16 cellular contexts compared by ENCODE assay signal in the genomic region with DNA sequence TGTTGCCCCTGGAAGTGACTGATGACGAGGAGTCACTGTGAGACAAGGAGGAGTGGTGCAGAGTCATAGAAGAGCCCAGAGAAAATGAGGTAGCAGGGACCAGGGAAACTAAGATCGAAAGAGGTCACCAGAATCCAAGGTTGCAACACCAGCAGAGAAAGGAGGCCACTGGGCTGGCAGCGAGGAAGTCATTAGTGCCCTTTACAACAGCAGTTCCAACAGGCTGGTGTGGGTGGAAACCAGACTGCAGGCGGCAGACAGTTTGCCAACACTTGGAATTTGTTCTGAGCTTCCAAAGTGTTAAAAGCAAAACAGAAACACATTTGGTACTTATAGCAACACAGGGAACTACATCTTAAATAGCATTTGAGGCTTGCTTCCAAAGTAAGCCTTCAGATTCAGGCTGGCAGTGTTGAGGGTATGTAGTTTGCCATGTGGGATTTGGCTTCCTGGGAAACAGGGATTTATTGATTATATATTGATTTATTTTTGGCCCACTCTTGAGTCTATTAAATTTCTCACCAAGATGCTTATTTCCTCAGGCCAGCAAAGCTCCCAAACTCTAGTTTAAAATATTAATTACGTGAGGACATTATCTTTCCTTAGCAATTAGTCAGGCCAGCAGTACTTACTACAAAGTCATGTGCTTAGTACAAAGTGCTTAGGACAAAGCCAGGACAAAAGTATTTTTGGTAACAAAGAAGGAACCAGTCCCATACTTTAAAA.
DNase-seq lines count a peak whose midpoint lies in the region; ATAC-seq and TF ChIP-seq lines count a peak whose summit lies in the region.
"Had no signal": no experiment of that assay in that cellular context is flagged by ENCODE, and none has a peak within 500 bp of the region (broad histone marks: within the 10 kb centered on the region; RNA-seq: fewer than 3 reads in every experiment).

No MANE protein-coding gene starts in this region.

- peaks cover 6% of the 10 kb centered on the region for H3K27me3 Mint-ChIP-seq in nephron progenitor cell (ENCODE audit: low read depth, poor library complexity)

- peaks cover 0 to 23% of the 10 kb centered on the region in 2 donors for H3K9me3 ChIP-seq in right atrium auricular region

- intact Hi-C loops in Right ventricle myocardium inferior (cut with DNase I) = no loop called here
- intact Hi-C loops in lower leg skin (cut with DNase I; ENCODE audit: low total_unique reads) = no loop called here

- no peak for TF ChIP-seq POLR2A in lower leg skin (IDR thresholded peaks at IDR 0.05)

- H3K4me1 Mint-ChIP-seq in nephron progenitor cell = peaks cover 20% of the 10 kb centered on the region

- no peak overlapping the region for H3K4me3 Mint-ChIP-seq in nephron progenitor cell

- ATAC-seq in Right ventricle myocardium inferior = peak; percentile 80
- ATAC-seq: HCT116 had no signal

- 72 to 81% methylated on average over 5 of the region's 5 CpGs for WGBS in lower leg skin, 2 donors

- H3K36me3 ChIP-seq in right atrium auricular region = no peaks in the 10 kb centered on the region
- H3K36me3 ChIP-seq: Peyer's patch had no signal

- H3K9me3 Mint-ChIP-seq in nephron progenitor cell = peaks cover 32% of the 10 kb centered on the region

- DNase-seq in Ammon's horn (ENCODE audit: low spot score) (peak; percentile 42), Right ventricle myocardium inferior (ENCODE audit: missing footprints) (no peak), right atrium auricular region (ENCODE audit: low spot score) (no peak), nephron progenitor cell (no peak), GF-D8 (lab: John Stamatoyannopoulos, UW) (no peak), lower leg skin (ENCODE audit: low spot score in 2 of 2) (no peak), CD1c-positive myeloid dendritic cell (ENCODE audit: extremely low spot score) (no peak), A172 (ENCODE audit: low spot score) (no peak)
- DNase-seq: KG1, NCI-H1092 treated with DMSO at 0.1 percent for 48 hours, NCI-H146, NCI-H2029 treated with DMSO at 0.1 percent for 48 hours, NCI-H345, NCI-H526, Peyer's patch had no signal

- no peak for TF ChIP-seq CTCF in right atrium auricular region (IDR thresholded peaks at IDR 0.05)
- TF ChIP-seq CTCF in nephron progenitor cell (IDR thresholded peaks at IDR 0.05) = no peak
- TF ChIP-seq CTCF in lower leg skin (IDR thresholded peaks at IDR 0.05) = no peak

- no peaks in the 10 kb centered on the region for H3K4me1 ChIP-seq in right atrium auricular region
- H3K4me1 ChIP-seq: Peyer's patch had no signal

- H3K4me3 ChIP-seq in right atrium auricular region (no peak overlapping the region), lower leg skin (ENCODE audit: low read depth, poor library complexity, severe bottlenecking) (no peak overlapping the region)
- H3K4me3 ChIP-seq: Peyer's patch had no signal

- H3K27ac Mint-ChIP-seq in nephron progenitor cell = peak overlapping the region; percentile 49

- peak overlapping the region; percentile 55 to 76 for H3K27ac ChIP-seq in right atrium auricular region
- H3K27ac ChIP-seq: Peyer's patch had no signal

- H3K27me3 ChIP-seq in right atrium auricular region = no peaks in the 10 kb centered on the region
- H3K27me3 ChIP-seq: Peyer's patch had no signal

- peaks cover 35% of the 10 kb centered on the region for H3K36me3 Mint-ChIP-seq in nephron progenitor cell (ENCODE audit: low read depth)
